Comparison of ENCODE assay signal across 16 cellular contexts in the genomic region with DNA sequence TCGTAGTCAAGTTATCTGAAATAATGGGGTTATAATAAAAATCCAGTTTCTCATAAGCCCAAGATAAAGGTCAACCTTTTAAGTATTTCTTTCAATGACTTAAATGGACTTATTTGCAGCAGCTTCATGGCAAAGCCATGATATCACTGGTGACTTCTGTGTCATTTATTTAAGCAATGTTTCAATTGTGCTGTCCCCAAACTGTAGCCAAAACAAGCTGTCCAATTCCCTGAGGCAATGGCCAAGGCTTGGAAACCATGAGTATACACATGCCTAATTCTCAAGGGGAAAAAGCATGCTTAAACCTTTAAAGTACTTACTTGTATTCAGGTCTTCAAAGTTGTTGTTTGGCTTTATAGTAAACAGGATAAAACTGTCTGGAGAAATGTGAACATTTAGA.
"Had no signal": no experiment of that assay in that cellular context is flagged by ENCODE, and none has a peak within 500 bp of the region (broad histone marks: within the 10 kb centered on the region; RNA-seq: fewer than 3 reads in every experiment).

No MANE protein-coding gene starts in this region.

- H3K36me3 ChIP-seq: adrenal gland, lower lobe of right lung, neutrophil, upper lobe of left lung had no signal

- H3K4me3 ChIP-seq: adrenal gland, lower lobe of right lung, upper lobe of left lung had no signal

- H3K27ac ChIP-seq: adrenal gland, lower lobe of right lung, neutrophil, upper lobe of left lung had no signal

- H3K27me3 ChIP-seq: adrenal gland, neutrophil, upper lobe of left lung had no signal

- DNase-seq: activated CD4-positive, alpha-beta T cell treated with anti-CD3 and anti-CD28 coated beads, Interleukin-2, amount 10 ng/mL, durations not matched to agents 7 days and 5 days; activated CD8-positive, alpha-beta memory T cell treated with anti-CD3 and anti-CD28 coated beads for 24 hours; activated naive CD4-positive, alpha-beta T cell treated with anti-CD3 and anti-CD28 coated beads for 36 hours; erythroblast; left cardiac atrium; lower lobe of right lung; naive thymus-derived CD4-positive, alpha-beta T cell; posterior cingulate gyrus; stimulated activated CD4-positive, alpha-beta T cell treated with anti-CD3 and anti-CD28 coated beads, Interleukin-1b, Interleukin-23, amount 100 ng/mL, for 48 hours; substantia nigra; T-cell; T1000; upper lobe of left lung had no signal

- ATAC-seq: left cardiac atrium; lower lobe of right lung; naive thymus-derived CD4-positive, alpha-beta T cell; stimulated activated memory B cell treated with anti-CD40 and anti-IgM and Interleukin-4, amounts not matched to agents 10 μg/mL and 1 μg/mL and 100 μg/mL, for 72 hours; T-cell had no signal

- H3K9me3 ChIP-seq: adrenal gland, lower lobe of right lung, neutrophil, upper lobe of left lung had no signal

- H3K4me1 ChIP-seq: adrenal gland, lower lobe of right lung, upper lobe of left lung had no signal
